Comparison of ENCODE assay signal across 25 cellular contexts in genomic region chr4:176872461-176872860, GRCh38.
"Had no signal": no experiment of that assay in that cellular context is flagged by ENCODE, and none has a peak within 500 bp of the region (broad histone marks: within the 10 kb centered on the region; RNA-seq: fewer than 3 reads in every experiment).

No MANE protein-coding gene starts in this region.

- H3K27ac ChIP-seq: esophagus squamous epithelium, foreskin keratinocyte, sigmoid colon, spleen, testis had no signal

- H3K27me3 Mint-ChIP-seq: activated CD4-positive, alpha-beta memory T cell treated with anti-CD3 and anti-CD28 coated beads for 36 hours; T-helper 17 cell; type B pancreatic cell had no signal

- H3K4me3 Mint-ChIP-seq: activated CD4-positive, alpha-beta memory T cell treated with anti-CD3 and anti-CD28 coated beads for 36 hours; activated naive CD4-positive, alpha-beta T cell treated with anti-CD3 and anti-CD28 coated beads for 36 hours; activated naive CD8-positive, alpha-beta T cell treated with anti-CD3 and anti-CD28 coated beads, Interleukin-2, amount 10 ng/mL, durations not matched to agents 7 days and 5 days; endodermal cell; mesothelial cell of epicardium; natural killer cell; T-helper 17 cell; type B pancreatic cell had no signal

- H3K36me3 Mint-ChIP-seq: activated CD4-positive, alpha-beta memory T cell treated with anti-CD3 and anti-CD28 coated beads for 36 hours; activated naive CD8-positive, alpha-beta T cell treated with anti-CD3 and anti-CD28 coated beads, Interleukin-2, amount 10 ng/mL, durations not matched to agents 7 days and 5 days; mesothelial cell of epicardium; natural killer cell; type B pancreatic cell had no signal

- H3K4me1 Mint-ChIP-seq: activated naive CD8-positive, alpha-beta T cell treated with anti-CD3 and anti-CD28 coated beads, Interleukin-2, amount 10 ng/mL, durations not matched to agents 7 days and 5 days; mesothelial cell of epicardium; natural killer cell; T-helper 17 cell had no signal

- H3K4me3 ChIP-seq: esophagus squamous epithelium, sigmoid colon, spleen, testis had no signal

- H3K27ac Mint-ChIP-seq: activated CD4-positive, alpha-beta memory T cell treated with anti-CD3 and anti-CD28 coated beads for 36 hours; activated naive CD4-positive, alpha-beta T cell treated with anti-CD3 and anti-CD28 coated beads for 36 hours; activated naive CD8-positive, alpha-beta T cell treated with anti-CD3 and anti-CD28 coated beads, Interleukin-2, amount 10 ng/mL, durations not matched to agents 7 days and 5 days; endodermal cell; mesothelial cell of epicardium; natural killer cell; progenitor cell of endocrine pancreas; T-helper 17 cell; type B pancreatic cell had no signal

- DNase-seq: activated CD4-positive, alpha-beta memory T cell treated with anti-CD3 and anti-CD28 coated beads for 36 hours; activated CD4-positive, alpha-beta T cell treated with anti-CD3 and anti-CD28 coated beads for 4 hours; activated CD4-positive, CD25-positive, alpha-beta regulatory T cell; activated effector memory CD4-positive, alpha-beta T cell treated with Interleukin-2 at 50 U/mL for 16 hours; activated naive CD4-positive, alpha-beta T cell treated with anti-CD3 and anti-CD28 coated beads for 36 hours; activated naive CD8-positive, alpha-beta T cell treated with anti-CD3 and anti-CD28 coated beads, Interleukin-2, amount 10 ng/mL, durations not matched to agents 7 days and 5 days; activated T-cell treated with anti-CD3 and anti-CD28 coated beads, Interleukin-2, amount 50 U/mL, for 48 hours; amniotic stem cell; cortex of kidney; endodermal cell; esophagus squamous epithelium; foreskin keratinocyte; left ventricle myocardium superior; mammary epithelial cell; natural killer cell; retina; sigmoid colon; spleen; stimulated activated CD4-positive, alpha-beta T cell treated with anti-CD3 and anti-CD28 coated beads, Interleukin-4, amount 100 ng/mL, for 1 hour; stimulated activated naive CD4-positive, alpha-beta T cell; T-helper 17 cell; testis had no signal
